Comparison of ENCODE assay signal across 1 cellular context in genomic region chr1:40661678-40662077, GRCh38.
TF ChIP-seq lines count a peak whose summit lies in the region.

No MANE protein-coding gene starts in this region.

TF ChIP-seq in H1, 55 proteins besides CTCF, POLR2A, EP300 and RAD21:
- TF ChIP-seq SIRT6 (IDR thresholded peaks at IDR 0.05; ENCODE audit: low read length) (no peak), MAFK (IDR thresholded peaks at IDR 0.05; ENCODE audit: low read depth, low read length) (no peak), JUND (IDR thresholded peaks at IDR 0.05; ENCODE audit: low read length) (no peak), HDAC2 (IDR thresholded peaks at IDR 0.05; ENCODE audit: borderline replicate concordance in 1 of 2, low read depth in 2 of 2, low read length in 2 of 2) (no peak), GTF2F1 (IDR thresholded peaks at IDR 0.05; ENCODE audit: borderline replicate concordance, low read depth, low read length) (no peak), TAF1 (IDR thresholded peaks at IDR 0.05; ENCODE audit: low read depth, low read length) (no peak), GABPA (IDR thresholded peaks at IDR 0.05; ENCODE audit: borderline replicate concordance, insufficient read depth, low read length) (no peak)
TF ChIP-seq in H1: peak in this region for 0.
